Comparison of ENCODE assay signal across 21 cellular contexts in genomic region chr3:124149081-124149480, GRCh38.
DNase-seq lines count a peak whose midpoint lies in the region; ATAC-seq and TF ChIP-seq lines count a peak whose summit lies in the region.
"Had no signal": no experiment of that assay in that cellular context is flagged by ENCODE, and none has a peak within 500 bp of the region (broad histone marks: within the 10 kb centered on the region; RNA-seq: fewer than 3 reads in every experiment).

No MANE protein-coding gene starts in this region.

- H3K27ac ChIP-seq in IMR-90 (ENCODE audit: insufficient read depth, low read length) (no peak overlapping the region), ascending aorta (peak overlapping the region; percentile 11 to 62), thoracic aorta (peak overlapping the region; percentile 25 to 40), osteoblast (ENCODE audit: low read depth, low read length) (no peak overlapping the region)
- H3K27ac ChIP-seq: 22Rv1; A549; BLaER1 treated with 17β-estradiol and CSF1 and Interleukin-3, amounts not matched to agents 10 nM and 100 nM; C4-2B had no signal

- H4K20me1 ChIP-seq in IMR-90 (ENCODE audit: insufficient read depth, low read length) (no peaks in the 10 kb centered on the region), osteoblast (ENCODE audit: insufficient read depth, low read length) (no peaks in the 10 kb centered on the region)
- H4K20me1 ChIP-seq: BLaER1 treated with 17β-estradiol and CSF1 and Interleukin-3, amounts not matched to agents 10 nM and 100 nM had no signal

- H3K23ac ChIP-seq in IMR-90 (ENCODE audit: low read depth, low read length): no peak overlapping the region

- dilution Hi-C loops in IMR-90 (cut with HindIII; ENCODE audit: low sequenced_read_pairs, unreplicated experiment): no loop called here

- no peaks in the 10 kb centered on the region for H3K4me1 Mint-ChIP-seq in stimulated activated memory B cell treated with anti-CD40 and anti-IgM and Interleukin-4, amounts not matched to agents 10 μg/mL and 1 μg/mL and 100 μg/mL, for 72 hours
- H3K4me1 Mint-ChIP-seq in MCF 10A (ENCODE audit: insufficient read depth, unreplicated experiment): no peaks in the 10 kb centered on the region
- H3K4me1 Mint-ChIP-seq: B cell had no signal

- no peaks in the 10 kb centered on the region for H3K36me3 ChIP-seq in IMR-90 (ENCODE audit: control insufficient read depth, insufficient read depth, low read length)
- no peaks in the 10 kb centered on the region for H3K36me3 ChIP-seq in ascending aorta
- H3K36me3 ChIP-seq in thoracic aorta: no peaks in the 10 kb centered on the region
- H3K36me3 ChIP-seq in osteoblast (ENCODE audit: insufficient read depth, low read length): no peaks in the 10 kb centered on the region
- H3K36me3 ChIP-seq: BLaER1 treated with 17β-estradiol and CSF1 and Interleukin-3, amounts not matched to agents 10 nM and 100 nM had no signal

- CTCF ChIA-PET in IMR-90 (lab: Yijun Ruan, JAX) (no interaction called here), MCF 10A (lab: Yijun Ruan, JAX) (interaction anchor here (1.5 kb wide), 1 partner anchor 25 kb away, joined by 4 read pairs; no protein-coding TSS in a partner anchor)

- no peak overlapping the region for H2BK15ac ChIP-seq in IMR-90 (ENCODE audit: low read depth, low read length)

- no peak overlapping the region for H2BK20ac ChIP-seq in IMR-90 (ENCODE audit: low read depth, low read length)

- no peak overlapping the region for H2BK120ac ChIP-seq in IMR-90 (ENCODE audit: low read depth, low read length)

- WGBS in IMR-90 (ENCODE audit: extremely low coverage in 2 of 2, insufficient read length in 1 of 2), 2 experiments: no CpG with 5 or more reads among the region's 1 CpG

- H3K79me1 ChIP-seq in IMR-90 (ENCODE audit: low read depth in 1 of 2, low read length in 2 of 2): no peaks in the 10 kb centered on the region

- no peak overlapping the region for H3K4me2 ChIP-seq in IMR-90 (ENCODE audit: low read depth, low read length)
- no peak overlapping the region for H3K4me2 ChIP-seq in osteoblast (ENCODE audit: insufficient read depth, low read length)
- H3K4me2 ChIP-seq: A549; BLaER1 treated with 17β-estradiol and CSF1 and Interleukin-3, amounts not matched to agents 10 nM and 100 nM had no signal

- H4K5ac ChIP-seq in IMR-90 (ENCODE audit: low read depth, low read length): no peak overlapping the region

- H3K36me3 Mint-ChIP-seq in stimulated activated memory B cell treated with anti-CD40 and anti-IgM and Interleukin-4, amounts not matched to agents 10 μg/mL and 1 μg/mL and 100 μg/mL, for 72 hours: no peaks in the 10 kb centered on the region
- H3K36me3 Mint-ChIP-seq in MCF 10A (ENCODE audit: insufficient read depth, unreplicated experiment): no peaks in the 10 kb centered on the region
- H3K36me3 Mint-ChIP-seq: CD8-positive, alpha-beta T cell had no signal

- H3K18ac ChIP-seq in IMR-90 (ENCODE audit: low read depth, low read length): no peak overlapping the region

- TF ChIP-seq POLR2A in IMR-90 (IDR thresholded peaks at IDR 0.05; ENCODE audit: low read depth, low read length): no peak

- H3K4me3 ChIP-seq in IMR-90 (ENCODE audit: insufficient read depth, low read depth, low read length) (no peak overlapping the region), ascending aorta (no peak overlapping the region), thoracic aorta (no peak overlapping the region), osteoblast (ENCODE audit: insufficient read depth, low read length) (no peak overlapping the region)
- H3K4me3 ChIP-seq: A549; BLaER1 treated with 17β-estradiol and CSF1 and Interleukin-3, amounts not matched to agents 10 nM and 100 nM; GM12878 had no signal

- in situ Hi-C loops in IMR-90 (cut with MboI; ENCODE audit: low sequenced_read_pairs): no loop called here

- intact Hi-C loops in IMR-90 (cut with micrococcal nuclease) (no loop called here), ascending aorta (cut with DNase I) (no loop called here), MCF 10A (cut with micrococcal nuclease) (no loop called here)

- 0 out of 2 replicates have a peak overlapping the region, but pooled peaks have one; percentile 35 for H3K14ac ChIP-seq in IMR-90 (replicated peaks; ENCODE audit: low read depth, low read length)

- H3K4ac ChIP-seq in IMR-90 (ENCODE audit: low read depth, low read length): no peak overlapping the region

- H3K9me3 Mint-ChIP-seq in stimulated activated memory B cell treated with anti-CD40 and anti-IgM and Interleukin-4, amounts not matched to agents 10 μg/mL and 1 μg/mL and 100 μg/mL, for 72 hours: peaks cover 4% of the 10 kb centered on the region
- no peaks in the 10 kb centered on the region for H3K9me3 Mint-ChIP-seq in MCF 10A (ENCODE audit: unreplicated experiment)
- H3K9me3 Mint-ChIP-seq: CD4-positive, alpha-beta T cell; CD8-positive, alpha-beta T cell had no signal

- POLR2A ChIA-PET in IMR-90 (lab: Charles Lee; ENCODE audit: unreplicated experiment) (no interaction called here), MCF 10A (lab: Yijun Ruan, JAX) (no interaction called here)

- H2BK5ac ChIP-seq in IMR-90 (ENCODE audit: low read depth, low read length, poor library complexity, severe bottlenecking): no peak overlapping the region

- H3K9ac ChIP-seq in IMR-90 (ENCODE audit: low read depth, low read length): no peak overlapping the region
- H3K9ac ChIP-seq: BLaER1 treated with 17β-estradiol and CSF1 and Interleukin-3, amounts not matched to agents 10 nM and 100 nM had no signal

- no peaks in the 10 kb centered on the region; the same call in 1 of the 2 replicates for H3K9me1 ChIP-seq in IMR-90 (ENCODE audit: insufficient read depth, low read length)

- H2AK9ac ChIP-seq in IMR-90 (replicated peaks; ENCODE audit: low read depth, low read length, poor library complexity): no peak overlapping the region

- no peak overlapping the region for H3K27ac Mint-ChIP-seq in stimulated activated memory B cell treated with anti-CD40 and anti-IgM and Interleukin-4, amounts not matched to agents 10 μg/mL and 1 μg/mL and 100 μg/mL, for 72 hours
- no peak overlapping the region for H3K27ac Mint-ChIP-seq in MCF 10A (ENCODE audit: low read depth, unreplicated experiment)
- H3K27ac Mint-ChIP-seq: B cell; CD4-positive, alpha-beta T cell; CD8-positive, alpha-beta T cell had no signal

- BruUV-seq in IMR-90 (replicated peaks; lab: Mats Ljungman, UMichigan): no TSS peak
- no TSS peak for BruUV-seq in MCF 10A (replicated peaks; lab: Mats Ljungman, UMichigan)

- H2AFZ ChIP-seq in IMR-90 (replicated peaks; ENCODE audit: low read length, poor library complexity): no peak overlapping the region
- no peak overlapping the region for H2AFZ ChIP-seq in osteoblast (ENCODE audit: low read length)

- DNase-seq in IMR-90 (no peak), ascending aorta (ENCODE audit: low spot score in 2 of 2) (no peak), thoracic aorta (ENCODE audit: low spot score) (no peak), MCF 10A (ENCODE audit: unreplicated experiment) (no peak), osteoblast (ENCODE audit: insufficient read length, low spot score, missing footprints) (no peak), GM10266 (ENCODE audit: extremely low spot score) (no peak)
- DNase-seq: AML-193; Caco-2; Calu3; CD4-positive, alpha-beta T cell; CD8-positive, alpha-beta T cell; DMS79 treated with DMSO at 0.1 percent for 48 hours; GF-D8 had no signal

- H3K79me2 ChIP-seq in osteoblast (ENCODE audit: insufficient read depth, low read length): no peaks in the 10 kb centered on the region

- TF ChIP-seq CTCF in IMR-90 (conservative IDR thresholded peaks at IDR 0.05; ENCODE audit: low read depth, low read length) (no peak), ascending aorta (IDR thresholded peaks at IDR 0.05) (no peak), thoracic aorta (IDR thresholded peaks at IDR 0.05) (no peak), MCF 10A (IDR thresholded peaks at IDR 0.05; ENCODE audit: unreplicated experiment) (no peak), osteoblast (IDR thresholded peaks at IDR 0.05; ENCODE audit: extremely low read depth, low read depth, low read length) (no peak), GM10266 (IDR thresholded peaks at IDR 0.05; ENCODE audit: control insufficient read depth, insufficient read depth, low read depth, missing control alignments) (no peak)

- H4K91ac ChIP-seq in IMR-90 (ENCODE audit: insufficient read depth, low read depth, low read length): no peak overlapping the region

- ATAC-seq in IMR-90 (ENCODE audit: low read depth): no peak
- peak; percentile 54 for ATAC-seq in stimulated activated memory B cell treated with anti-CD40 and anti-IgM and Interleukin-4, amounts not matched to agents 10 μg/mL and 1 μg/mL and 100 μg/mL, for 72 hours
- no peak for ATAC-seq in thoracic aorta (ENCODE audit: insufficient number of reproducible peaks, low FRiP score, low read depth)
- no peak for ATAC-seq in GM21528 (IDR thresholded peaks at IDR 0.05; ENCODE audit: low FRiP score, unreplicated experiment)
- ATAC-seq: A549; CD8-positive, alpha-beta T cell; GM12878 had no signal

- peaks cover 13% of the 10 kb centered on the region for H3K27me3 ChIP-seq in IMR-90 (ENCODE audit: control insufficient read depth, insufficient read depth, low read length)
- no peaks in the 10 kb centered on the region for H3K27me3 ChIP-seq in ascending aorta
- H3K27me3 ChIP-seq in thoracic aorta (replicated peaks; ENCODE audit: insufficient read depth): no peaks in the 10 kb centered on the region
- peaks cover 37% of the 10 kb centered on the region for H3K27me3 ChIP-seq in osteoblast (ENCODE audit: insufficient read depth, low read length)
- H3K27me3 ChIP-seq: BLaER1 treated with 17β-estradiol and CSF1 and Interleukin-3, amounts not matched to agents 10 nM and 100 nM had no signal

- no peak overlapping the region for H3K56ac ChIP-seq in IMR-90 (ENCODE audit: extremely low read depth, insufficient read depth, low read length)

- no peak for TF ChIP-seq RAD21 in IMR-90 (IDR thresholded peaks at IDR 0.05; ENCODE audit: low read length)

- H4K8ac ChIP-seq in IMR-90 (ENCODE audit: low read depth in 2 of 2, low read length in 2 of 2): no peak overlapping the region

- H3K4me3 Mint-ChIP-seq in stimulated activated memory B cell treated with anti-CD40 and anti-IgM and Interleukin-4, amounts not matched to agents 10 μg/mL and 1 μg/mL and 100 μg/mL, for 72 hours: no peak overlapping the region
- H3K4me3 Mint-ChIP-seq in MCF 10A (ENCODE audit: unreplicated experiment): no peak overlapping the region
- H3K4me3 Mint-ChIP-seq: B cell; CD4-positive, alpha-beta T cell; CD8-positive, alpha-beta T cell had no signal

- H3K4me1 ChIP-seq in IMR-90 (ENCODE audit: control insufficient read depth, insufficient read depth, low read length) (no peaks in the 10 kb centered on the region), ascending aorta (peaks cover under 1 to 20% of the 10 kb centered on the region in 2 donors), thoracic aorta (ENCODE audit: control insufficient read depth in 1 of 2, low read depth in 2 of 2) (peaks cover 19 to 42% of the 10 kb centered on the region in 2 donors), osteoblast (ENCODE audit: insufficient read depth, low read length) (no peaks in the 10 kb centered on the region)
- H3K4me1 ChIP-seq: A549, Caco-2 had no signal

- H3K9me3 ChIP-seq in IMR-90 (ENCODE audit: control insufficient read depth, insufficient read depth, low read length): no peaks in the 10 kb centered on the region
- H3K9me3 ChIP-seq in ascending aorta: no peaks in the 10 kb centered on the region
- H3K9me3 ChIP-seq in thoracic aorta: no peaks in the 10 kb centered on the region
- H3K9me3 ChIP-seq in osteoblast (ENCODE audit: low read depth, low read length): no peaks in the 10 kb centered on the region
- H3K9me3 ChIP-seq: A549; BLaER1 treated with 17β-estradiol and CSF1 and Interleukin-3, amounts not matched to agents 10 nM and 100 nM; Caco-2 had no signal

- peaks cover 9% of the 10 kb centered on the region for H3K27me3 Mint-ChIP-seq in stimulated activated memory B cell treated with anti-CD40 and anti-IgM and Interleukin-4, amounts not matched to agents 10 μg/mL and 1 μg/mL and 100 μg/mL, for 72 hours
- peaks cover 79% of the 10 kb centered on the region for H3K27me3 Mint-ChIP-seq in MCF 10A (ENCODE audit: insufficient read depth, unreplicated experiment)

- H2AK5ac ChIP-seq in IMR-90 (ENCODE audit: low read depth, low read length): no peak overlapping the region

Comparison
In these comparisons a context has a peak if more than half of its experiments do, and no peak if none do; other contexts are left out.
1. H3K27ac ChIP-seq: peak in ascending aorta (2 of 2) and thoracic aorta (2 of 2); none in IMR-90 (single experiment) and osteoblast (single experiment).